12 cellular contexts compared by ENCODE assay signal in genomic region chr21:15754640-15755039, GRCh38. TPM values are rescaled to one million over a fixed set of nuclear protein-coding genes. Genes with fewer than 3 reads are reported as not detected.
DNase-seq lines count a peak whose midpoint lies in the region; ATAC-seq, FAIRE-seq and TF ChIP-seq lines count a peak whose summit lies in the region.
"Had no signal": no experiment of that assay in that cellular context is flagged by ENCODE, and none has a peak within 500 bp of the region (broad histone marks: within the 10 kb centered on the region; RNA-seq: fewer than 3 reads in every experiment).

No MANE protein-coding gene starts in this region.

- H3K27me3 ChIP-seq in bronchial epithelial cell (ENCODE audit: control insufficient read depth, insufficient read depth, low read length), result no peaks in the 10 kb centered on the region

- H3K36me3 ChIP-seq in bronchial epithelial cell (ENCODE audit: control insufficient read depth, insufficient read depth, low read length), result peaks cover 1% of the 10 kb centered on the region

- ATAC-seq in HG02678 (IDR thresholded peaks at IDR 0.05; ENCODE audit: unreplicated experiment) (peak; percentile 63), left colon (peak; percentile 87)
- ATAC-seq: activated CD4-positive, CD25-positive, alpha-beta regulatory T cell treated with anti-CD3 and anti-CD28 coated beads, Interleukin-2, amount 50 U/mL, for 24 hours had no signal

- H3K4me3 ChIP-seq in AG10803 (ENCODE audit: low read length) (no peak overlapping the region), bronchial epithelial cell (ENCODE audit: low read depth, low read length) (no peak overlapping the region)

- TF ChIP-seq CTCF in AG10803 (conservative IDR thresholded peaks at IDR 0.05; ENCODE audit: low read length) (no peak), bronchial epithelial cell (IDR thresholded peaks at IDR 0.05; ENCODE audit: insufficient read depth, low read length, severe bottlenecking) (no peak), GM20000 (IDR thresholded peaks at IDR 0.05; ENCODE audit: extremely low read depth, missing control alignments) (no peak)

- FAIRE-seq in bronchial epithelial cell (lab: Jason Lieb, UNC), result peak; percentile 36
- FAIRE-seq: kidney had no signal

- DNase-seq in AG10803 (ENCODE audit: low read depth) (peak; percentile 44), bronchial epithelial cell (ENCODE audit: low read depth) (peak; percentile 88), left colon (no peak), DMS79 treated with DMSO at 0.1 percent for 48 hours (lab: John Stamatoyannopoulos, UW) (no peak), SW480 (ENCODE audit: low spot score) (no peak), SIG-M5 (lab: John Stamatoyannopoulos, UW) (no peak), GM20000 (ENCODE audit: low spot score) (no peak)
- DNase-seq: effector CD8-positive, alpha-beta T cell; kidney; NCI-H187 had no signal

- intact Hi-C loops in left colon (cut with DNase I, micrococcal nuclease), result no loop called here

RNA-seq across cellular contexts. Expression of gene USP25, which starts 24.9 kb away (rescaled TPM):
- total RNA-seq in bronchial epithelial cell, result 54.5 and 69.3 TPM in 2 replicates
- total RNA-seq in left colon, result 10 to 100 TPM; 33.8 to 38.9 TPM

Comparison
In these comparisons a context has a peak if more than half of its experiments do, and no peak if none do; other contexts are left out.
1. DNase-seq: peak in AG10803 (single experiment) and bronchial epithelial cell (single experiment); none in left colon (0 of 2), DMS79 treated with DMSO at 0.1 percent for 48 hours (single experiment), SW480 (single experiment), SIG-M5 (single experiment) and GM20000 (single experiment).